Comparison of ENCODE assay signal across 10 cellular contexts in genomic region chr9:109320338-109320733, GRCh38. TPM values are rescaled to one million over a fixed set of nuclear protein-coding genes. Genes with fewer than 3 reads are reported as not detected.
DNase-seq lines count a peak whose midpoint lies in the region; ATAC-seq, FAIRE-seq and TF ChIP-seq lines count a peak whose summit lies in the region.
"Had no signal": no experiment of that assay in that cellular context is flagged by ENCODE, and none has a peak within 500 bp of the region (broad histone marks: within the 10 kb centered on the region; RNA-seq: fewer than 3 reads in every experiment).

No MANE protein-coding gene starts in this region.

- peaks cover 4 to 7% (median 4%) of the 10 kb centered on the region in 3 donors for H3K27me3 ChIP-seq in gastrocnemius medialis

- peak overlapping the region in 1 of 4 donors; percentile 56 for H3K4me3 ChIP-seq in gastrocnemius medialis
- H3K4me3 ChIP-seq in lower leg skin (ENCODE audit: low read depth, poor library complexity, severe bottlenecking) = no peak overlapping the region

- 0 to 1% methylated on average over 13 to 24 of the region's 75 CpGs for WGBS in lower leg skin, 2 donors

- no peaks in the 10 kb centered on the region for H3K36me3 ChIP-seq in gastrocnemius medialis
- H3K36me3 ChIP-seq: neutrophil had no signal

- TF ChIP-seq POLR2A in gastrocnemius medialis (IDR thresholded peaks at IDR 0.05) = no peak
- TF ChIP-seq POLR2A in lower leg skin (IDR thresholded peaks at IDR 0.05) = no peak

- no peaks in the 10 kb centered on the region for H3K9me3 ChIP-seq in gastrocnemius medialis
- H3K9me3 ChIP-seq: neutrophil had no signal

- no peak for FAIRE-seq in GM19239 (lab: Jason Lieb, UNC)

- DNase-seq in COLO668 (lab: John Stamatoyannopoulos, UW; ENCODE audit: unreplicated experiment) (peak; percentile 78), GM19239 (ENCODE audit: insufficient read length, low spot score) (peak; percentile 40), astrocyte of the hippocampus (ENCODE audit: low read depth, low spot score) (peak; percentile 60), gastrocnemius medialis (no peak), lower leg skin (ENCODE audit: low spot score in 2 of 2) (no peak), superior temporal gyrus (ENCODE audit: extremely low spot score) (no peak), GF-D8 (lab: John Stamatoyannopoulos, UW) (no peak)

- ATAC-seq in HG03064 (IDR thresholded peaks at IDR 0.05; ENCODE audit: low read depth, unreplicated experiment) = peak; percentile 30
- ATAC-seq in gastrocnemius medialis = peak; percentile 17 to 24

- H3K27ac ChIP-seq in gastrocnemius medialis = no peak overlapping the region
- H3K27ac ChIP-seq: HL-60, neutrophil had no signal

- in situ Hi-C loops in gastrocnemius medialis (cut with MboI; ENCODE audit: low sequenced_read_pairs in 4 of 4) = loop anchor here in 1 of 4 donors (10.0 kb wide), 1 partner anchor 76 kb away; no protein-coding TSS in a partner anchor

- TF ChIP-seq CTCF in gastrocnemius medialis (IDR thresholded peaks at IDR 0.05 in 4 of 5, conservative IDR thresholded peaks at IDR 0.05 in 1 of 5) = no peak
- TF ChIP-seq CTCF in lower leg skin (IDR thresholded peaks at IDR 0.05) = no peak

- peaks cover 15 to 18% of the 10 kb centered on the region in 2 donors for H3K4me1 ChIP-seq in gastrocnemius medialis

- intact Hi-C loops in gastrocnemius medialis (cut with DNase I; ENCODE audit: low total_unique reads) (loop anchor here (2.0 kb wide), 1 partner anchor 138 kb away; no protein-coding TSS in a partner anchor), lower leg skin (cut with DNase I; ENCODE audit: low total_unique reads) (no loop called here)

RNA-seq across cellular contexts. Expression of gene EPB41L4B, which starts 0.5 kb away (rescaled TPM):
- 1 to 10 TPM; 3.8 to 6.9 (median 6.1) TPM for total RNA-seq in gastrocnemius medialis
- total RNA-seq in lower leg skin = 10 to 100 TPM; 15.4 to 31.6 (median 21.6) TPM

Comparison
In these comparisons a context has a peak if more than half of its experiments do, and no peak if none do; other contexts are left out.
1. DNase-seq: peak in COLO668 (single experiment), GM19239 (single experiment) and astrocyte of the hippocampus (single experiment); none in gastrocnemius medialis (0 of 2), lower leg skin (0 of 2), superior temporal gyrus (single experiment) and GF-D8 (single experiment).